In the genomic region with DNA sequence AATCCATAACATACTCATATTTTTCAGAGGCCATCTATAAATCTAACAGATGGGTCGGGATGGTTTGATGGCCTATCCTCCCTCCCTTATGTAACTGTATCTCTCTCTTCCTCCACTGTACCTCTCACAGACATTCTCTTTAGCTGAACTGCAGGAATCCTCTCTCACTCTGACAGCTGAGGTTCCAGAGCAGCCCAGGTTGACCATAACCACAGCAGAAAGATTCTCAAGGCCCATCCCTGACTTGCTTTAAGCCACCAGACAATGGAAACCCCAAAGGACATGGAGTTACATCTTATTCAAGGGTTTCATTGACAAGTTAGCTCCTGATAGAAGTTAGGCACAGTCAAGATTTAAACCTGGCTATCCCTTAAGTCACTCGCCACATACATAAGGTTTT, we compare ENCODE assay signal across 17 cellular contexts.
DNase-seq lines count a peak whose midpoint lies in the region; ATAC-seq, FAIRE-seq and TF ChIP-seq lines count a peak whose summit lies in the region.
"Had no signal": no experiment of that assay in that cellular context is flagged by ENCODE, and none has a peak within 500 bp of the region (broad histone marks: within the 10 kb centered on the region; RNA-seq: fewer than 3 reads in every experiment).

No MANE protein-coding gene starts in this region.

- peaks cover 40% of the 10 kb centered on the region for H3K36me3 ChIP-seq in CD8-positive, alpha-beta memory T cell (ENCODE audit: insufficient read depth, low read length)
- peaks cover 93% of the 10 kb centered on the region for H3K36me3 ChIP-seq in K562 (ENCODE audit: control insufficient read depth, insufficient read depth, low read length)

- H3K27ac ChIP-seq in CD8-positive, alpha-beta memory T cell (ENCODE audit: low read depth, low read length): no peak overlapping the region
- H3K27ac ChIP-seq in HL-60 (replicated peaks): peak overlapping the region; percentile 39
- H3K27ac ChIP-seq in K562 (ENCODE audit: extremely low read depth, low read depth, low read length): no peak overlapping the region; the same call in 2 of the 3 replicates
- H3K27ac ChIP-seq: C4-2B, spleen, tibial nerve had no signal

- TF ChIP-seq RAD21 in K562 (CRISPR knock-in tag; conservative IDR thresholded peaks at IDR 0.05 in 1 of 2, IDR thresholded peaks at IDR 0.05 in 1 of 2): no peak

- peaks cover 0 to 8% (median 3%) of the 10 kb centered on the region in 3 donors for H3K4me1 Mint-ChIP-seq in CD8-positive, alpha-beta memory T cell
- peaks cover 0 to 9% of the 10 kb centered on the region in 2 donors for H3K4me1 Mint-ChIP-seq in natural killer cell treated with Interleukin-12 subunit alpha and Interleukin-12 subunit beta and Interleukin-15 and Interleukin-18, amount 100 ng/mL, for 72 hours (ENCODE audit: low read depth in 2 of 2)

- CTCF ChIA-PET in CD8-positive, alpha-beta memory T cell (lab: Charles Lee): no interaction called here
- CTCF ChIA-PET in K562 (lab: Yijun Ruan, JAX; ENCODE audit: low intra/inter-chr PET ratio): no interaction called here

- H2AFZ ChIP-seq in K562 (ENCODE audit: low read depth, low read length): no peak overlapping the region

- no peak overlapping the region for H3K4me3 ChIP-seq in CD8-positive, alpha-beta memory T cell (ENCODE audit: low read length)
- H3K4me3 ChIP-seq in HL-60 (replicated peaks; ENCODE audit: insufficient read depth, low read length): no peak overlapping the region
- H3K4me3 ChIP-seq in K562: no peak overlapping the region
- H3K4me3 ChIP-seq: spleen, tibial nerve had no signal

- H4K20me1 ChIP-seq in K562 (replicated peaks; ENCODE audit: control insufficient read depth, insufficient read depth, low read length): peaks cover 9% of the 10 kb centered on the region

- H3K4me1 ChIP-seq in CD8-positive, alpha-beta memory T cell (ENCODE audit: insufficient read depth, low read length): no peaks in the 10 kb centered on the region
- no peaks in the 10 kb centered on the region for H3K4me1 ChIP-seq in K562 (replicated peaks in 1 of 2; ENCODE audit: control insufficient read depth in 2 of 2, insufficient read depth in 2 of 2, low read length in 2 of 2)

- no peaks in the 10 kb centered on the region for H3K9me3 ChIP-seq in CD8-positive, alpha-beta memory T cell (ENCODE audit: low read length)
- no peaks in the 10 kb centered on the region for H3K9me3 ChIP-seq in K562 (replicated peaks; ENCODE audit: control insufficient read depth, insufficient read depth, low read depth, low read length)
- H3K9me3 ChIP-seq: spleen, tibial nerve had no signal

- peak; percentile 29; the same call in 1 of the 2 replicates for TF ChIP-seq POLR2A in K562 (conservative IDR thresholded peaks at IDR 0.05)

- TF ChIP-seq EP300 in K562 (IDR thresholded peaks at IDR 0.05; ENCODE audit: low read length): no peak

- no peaks in the 10 kb centered on the region for H3K9me1 ChIP-seq in K562 (ENCODE audit: control insufficient read depth, insufficient read depth, low read length)

- no peak for TF ChIP-seq CTCF in HL-60 (IDR thresholded peaks at IDR 0.05; ENCODE audit: insufficient read depth, low read length)
- TF ChIP-seq CTCF in K562 (IDR thresholded peaks at IDR 0.05 in 2 of 3, conservative IDR thresholded peaks at IDR 0.05 in 1 of 3; ENCODE audit: insufficient read depth in 2 of 3, low read depth in 1 of 3, low read length in 3 of 3): no peak

- WGBS in K562 (ENCODE audit: insufficient coverage, low coverage, missing lambda C conversion rate): 87% methylated on average over 2 of the region's 2 CpGs

- in situ Hi-C loops in K562 (cut with MboI): no loop called here

- no peak overlapping the region for H3K9ac ChIP-seq in K562 (ENCODE audit: insufficient read depth in 1 of 2, low read depth in 2 of 2, low read length in 2 of 2)

- no peak for DNase-seq in CD8-positive, alpha-beta memory T cell
- DNase-seq in HL-60 (ENCODE audit: low read depth in 1 of 2, low spot score in 1 of 2) (no peak), K562 (ENCODE audit: extremely low read depth in 1 of 4, low spot score in 3 of 4) (no peak), NCI-H82 (lab: John Stamatoyannopoulos, UW) (no peak), SW 1271 (lab: John Stamatoyannopoulos, UW) (no peak)
- no peak for DNase-seq in natural killer cell treated with Interleukin-12 subunit alpha and Interleukin-12 subunit beta and Interleukin-15 and Interleukin-18, amount 100 ng/mL, for 72 hours (ENCODE audit: low spot score)
- DNase-seq in stimulated activated CD4-positive, alpha-beta T cell treated with anti-CD3 and anti-CD28 coated beads, Interleukin-4, amount 100 ng/mL, for 4 hours: no peak
- DNase-seq: cortex of kidney; DMS53; NCI-H2081; NCI-H524 treated with DMSO at 0.1 percent for 48 hours; spleen; stimulated activated naive B cell treated with anti-CD40 and anti-IgM and Interleukin-4, amounts not matched to agents 10 μg/mL and 1 μg/mL and 100 μg/mL, for 72 hours; T1000 had no signal

- FAIRE-seq in K562 (lab: Jason Lieb, UNC): no peak
- FAIRE-seq: astrocyte had no signal

- no peaks in the 10 kb centered on the region for H3K27me3 ChIP-seq in CD8-positive, alpha-beta memory T cell (ENCODE audit: insufficient read depth, low read length, poor library complexity, severe bottlenecking)
- H3K27me3 ChIP-seq in HL-60 (ENCODE audit: insufficient read depth, poor library complexity, severe bottlenecking) (no peaks in the 10 kb centered on the region), K562 (ENCODE audit: control insufficient read depth in 2 of 2, insufficient read depth in 2 of 2, low read length in 2 of 2) (no peaks in the 10 kb centered on the region)
- H3K27me3 ChIP-seq: spleen, tibial nerve had no signal

- peak overlapping the region in 6 of 8 donors; percentile 15 to 85 (median 54) for H3K27ac Mint-ChIP-seq in CD8-positive, alpha-beta memory T cell
- H3K27ac Mint-ChIP-seq in natural killer cell treated with Interleukin-12 subunit alpha and Interleukin-12 subunit beta and Interleukin-15 and Interleukin-18, amount 100 ng/mL, for 72 hours: peak overlapping the region; percentile 7 to 63
- H3K27ac Mint-ChIP-seq: stimulated activated naive B cell treated with anti-CD40 and anti-IgM and Interleukin-4, amounts not matched to agents 10 μg/mL and 1 μg/mL and 100 μg/mL, for 72 hours had no signal

- H3K9me3 Mint-ChIP-seq in CD8-positive, alpha-beta memory T cell: no peaks in the 10 kb centered on the region
- H3K9me3 Mint-ChIP-seq in natural killer cell treated with Interleukin-12 subunit alpha and Interleukin-12 subunit beta and Interleukin-15 and Interleukin-18, amount 100 ng/mL, for 72 hours: no peaks in the 10 kb centered on the region

- no peak for ATAC-seq in K562
- no peak for ATAC-seq in natural killer cell treated with Interleukin-12 subunit alpha and Interleukin-12 subunit beta and Interleukin-15 and Interleukin-18, amount 100 ng/mL, for 72 hours
- ATAC-seq: stimulated activated naive B cell treated with anti-CD40 and anti-IgM and Interleukin-4, amounts not matched to agents 10 μg/mL and 1 μg/mL and 100 μg/mL, for 72 hours had no signal

- no peak overlapping the region for H3K4me2 ChIP-seq in K562 (ENCODE audit: insufficient read depth, low read length)

- no TSS peak for BruUV-seq in K562 (replicated peaks; lab: Mats Ljungman, UMichigan)

- H3K27me3 Mint-ChIP-seq in CD8-positive, alpha-beta memory T cell: no peaks in the 10 kb centered on the region
- H3K27me3 Mint-ChIP-seq in natural killer cell treated with Interleukin-12 subunit alpha and Interleukin-12 subunit beta and Interleukin-15 and Interleukin-18, amount 100 ng/mL, for 72 hours: no peaks in the 10 kb centered on the region
- H3K27me3 Mint-ChIP-seq: stimulated activated naive B cell treated with anti-CD40 and anti-IgM and Interleukin-4, amounts not matched to agents 10 μg/mL and 1 μg/mL and 100 μg/mL, for 72 hours had no signal

- H3K36me3 Mint-ChIP-seq in CD8-positive, alpha-beta memory T cell: peaks cover 4 to 77% (median 19%) of the 10 kb centered on the region in 3 donors
- peaks cover 13% of the 10 kb centered on the region for H3K36me3 Mint-ChIP-seq in natural killer cell treated with Interleukin-12 subunit alpha and Interleukin-12 subunit beta and Interleukin-15 and Interleukin-18, amount 100 ng/mL, for 72 hours

- intact Hi-C loops in K562 (cut with micrococcal nuclease): no loop called here

- no peak overlapping the region for H3K4me3 Mint-ChIP-seq in CD8-positive, alpha-beta memory T cell
- no peak overlapping the region for H3K4me3 Mint-ChIP-seq in natural killer cell treated with Interleukin-12 subunit alpha and Interleukin-12 subunit beta and Interleukin-15 and Interleukin-18, amount 100 ng/mL, for 72 hours
- H3K4me3 Mint-ChIP-seq: stimulated activated naive B cell treated with anti-CD40 and anti-IgM and Interleukin-4, amounts not matched to agents 10 μg/mL and 1 μg/mL and 100 μg/mL, for 72 hours had no signal

- POLR2A ChIA-PET in CD8-positive, alpha-beta memory T cell (lab: Charles Lee): no interaction called here
- POLR2A ChIA-PET in K562 (lab: Yijun Ruan, JAX): interaction anchor here (0.7 kb wide), 2 partner anchors 31 to 130 kb away, joined by 3 read pairs; no protein-coding TSS in a partner anchor

- peaks cover 86% of the 10 kb centered on the region for H3K79me2 ChIP-seq in K562 (ENCODE audit: control insufficient read depth, insufficient read depth, low read length)

TF ChIP-seq in K562, 482 proteins besides CTCF, POLR2A, EP300 and RAD21 (continues in another document):
- TF ChIP-seq STAG1 (CRISPR knock-in tag; IDR thresholded peaks at IDR 0.05; ENCODE audit: borderline replicate concordance): no peak
